In the genomic region with DNA sequence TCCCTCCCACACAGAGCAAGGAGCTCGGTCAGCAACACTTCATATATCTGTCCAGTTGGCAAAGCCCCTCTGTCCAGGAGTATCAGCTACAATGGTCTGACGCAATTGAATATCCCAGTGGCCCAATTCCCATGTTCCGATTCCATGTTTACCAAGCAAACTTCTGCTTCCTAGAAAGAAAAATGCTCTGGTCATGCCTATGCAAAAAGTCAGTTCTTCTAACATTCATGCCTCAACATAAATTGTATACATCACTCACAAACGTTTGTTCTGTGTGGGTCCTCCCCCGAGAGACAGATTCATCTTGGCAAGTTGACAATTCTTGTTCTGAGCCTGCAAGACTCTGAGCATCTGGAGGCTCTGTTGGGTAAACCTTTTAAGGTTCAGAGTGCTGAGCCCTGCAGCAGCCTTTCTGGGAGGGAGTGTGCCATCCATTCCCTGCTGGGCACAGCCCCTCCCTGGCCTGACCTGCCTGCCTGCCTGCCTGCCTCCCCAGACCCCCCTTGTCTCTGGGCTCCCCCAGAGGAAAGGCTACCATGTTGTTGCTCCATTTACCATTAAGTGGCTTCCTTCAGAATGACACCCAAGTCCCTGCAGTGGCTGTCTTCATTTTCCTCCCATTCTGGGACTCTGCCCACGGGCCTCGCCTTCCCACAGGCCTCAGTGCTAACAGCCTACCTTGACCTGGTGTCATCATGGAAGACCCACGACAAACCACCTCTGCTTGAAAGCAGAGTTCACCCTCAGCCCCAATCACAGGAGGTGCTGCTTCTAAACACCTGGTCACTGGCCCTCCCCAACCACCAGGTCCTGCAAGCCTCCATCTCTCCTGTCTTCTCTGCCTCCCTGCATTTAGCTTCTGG, we compare ENCODE assay signal across 14 cellular contexts. TPM values are rescaled to one million over a fixed set of nuclear protein-coding genes. Genes with fewer than 3 reads are reported as not detected.
DNase-seq lines count a peak whose midpoint lies in the region; TF ChIP-seq lines count a peak whose summit lies in the region.
"Had no signal": no experiment of that assay in that cellular context is flagged by ENCODE, and none has a peak within 500 bp of the region (broad histone marks: within the 10 kb centered on the region; RNA-seq: fewer than 3 reads in every experiment).

No MANE protein-coding gene starts in this region.

- no peaks in the 10 kb centered on the region; the same call in 1 of the 2 replicates for H3K27me3 ChIP-seq in H7 (ENCODE audit: control insufficient read depth, insufficient read depth, low read length)

- no peak overlapping the region for H3K4me3 ChIP-seq in AG10803 (ENCODE audit: low read length)
- no peak overlapping the region for H3K4me3 ChIP-seq in H7 (ENCODE audit: insufficient read depth, low read depth, low read length)
- no peak overlapping the region for H3K4me3 ChIP-seq in coronary artery
- H3K4me3 ChIP-seq: SJCRH30 had no signal

- no peak for TF ChIP-seq CTCF in AG10803 (conservative IDR thresholded peaks at IDR 0.05; ENCODE audit: low read length)
- TF ChIP-seq CTCF in coronary artery (IDR thresholded peaks at IDR 0.05) = no peak

- no peaks in the 10 kb centered on the region for H3K36me3 ChIP-seq in H7 (replicated peaks; ENCODE audit: control insufficient read depth, insufficient read depth, low read length)
- H3K36me3 ChIP-seq: SJCRH30 had no signal

- H3K27ac ChIP-seq in coronary artery = no peak overlapping the region
- H3K27ac ChIP-seq: parathyroid adenoma, SJCRH30 had no signal

- peak; percentile 35 for DNase-seq in AG10803 (ENCODE audit: low read depth)
- peak; percentile 30 for DNase-seq in H7
- peak; percentile 62 for DNase-seq in coronary artery (ENCODE audit: low spot score)
- peak; percentile 57 for DNase-seq in mesenteric fat pad (ENCODE audit: low spot score)
- DNase-seq in globus pallidus (ENCODE audit: low spot score) = no peak
- no peak for DNase-seq in hippocampal formation (lab: John Stamatoyannopoulos, UW)
- no peak for DNase-seq in UCSD-AML1 (lab: John Stamatoyannopoulos, UW; ENCODE audit: unreplicated experiment)
- no peak for DNase-seq in NCI-H526 treated with DMSO at 0.1 percent for 48 hours (lab: John Stamatoyannopoulos, UW)
- DNase-seq: activated gamma-delta T cell, DMS79 treated with DMSO at 0.1 percent for 48 hours, HFFc6, MM.1S, SJCRH30 had no signal

RNA-seq across cellular contexts. Expression of a gene that starts 37.6 kb away (rescaled TPM):
- 27.9 and 33.2 TPM in 2 replicates for total RNA-seq in H7 (2014; rRNA removed; shearing (Covaris generic))
- total RNA-seq in mesenteric fat pad = 31.2 TPM

Comparison
In these comparisons a context has a peak if more than half of its experiments do, and no peak if none do; other contexts are left out.
1. DNase-seq: peak in AG10803 (single experiment), H7 (single experiment), coronary artery (single experiment) and mesenteric fat pad (single experiment); none in globus pallidus (single experiment), hippocampal formation (0 of 2), UCSD-AML1 (single experiment) and NCI-H526 treated with DMSO at 0.1 percent for 48 hours (single experiment).